14 cellular contexts compared by ENCODE assay signal in the genomic region with DNA sequence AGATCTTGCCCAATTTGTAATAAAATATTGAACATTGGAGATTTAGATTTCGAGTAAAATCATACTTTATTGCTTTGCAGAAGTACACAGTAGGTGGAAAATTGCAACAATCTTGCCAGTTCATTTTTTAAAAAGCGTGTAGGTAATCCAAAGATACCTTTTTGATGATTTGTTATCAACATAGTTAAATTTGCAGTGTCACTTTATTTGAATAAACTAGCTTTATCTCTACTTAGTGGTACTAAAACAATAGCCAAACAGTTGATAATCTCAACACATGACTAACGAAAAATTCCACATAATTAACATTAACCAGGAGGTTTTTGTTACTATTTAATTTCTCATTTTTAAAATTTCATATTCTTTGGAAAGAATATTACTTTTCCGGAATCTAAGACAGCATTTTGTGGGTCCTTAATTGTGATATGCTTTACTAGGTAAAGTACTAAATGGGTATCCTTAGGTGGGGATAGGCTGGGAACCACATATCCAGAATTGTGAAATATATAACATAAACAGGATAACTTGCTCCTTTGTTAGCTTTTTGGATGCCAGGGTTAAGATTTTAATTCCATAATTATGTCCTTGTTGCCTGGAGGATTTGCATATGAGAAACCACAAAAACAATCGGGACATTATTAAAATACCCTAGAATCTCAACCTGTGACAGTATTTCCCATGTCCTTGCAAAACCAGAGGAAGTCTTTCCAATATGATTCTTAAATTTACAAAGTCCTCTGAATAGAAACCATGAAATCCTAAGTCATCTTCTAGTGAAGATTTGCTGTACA. TPM values are rescaled to one million over a fixed set of nuclear protein-coding genes. Genes with fewer than 3 reads are reported as not detected.
A peak's percentile ranks its signal among the peaks of the same experiment; 100 is the strongest.
DNase-seq lines count a peak whose midpoint lies in the region; ATAC-seq, FAIRE-seq and TF ChIP-seq lines count a peak whose summit lies in the region.
"Had no signal": no experiment of that assay in that cellular context is flagged by ENCODE, and none has a peak within 500 bp of the region (broad histone marks: within the 10 kb centered on the region; RNA-seq: fewer than 3 reads in every experiment).

No MANE protein-coding gene starts in this region.

- H3K9me3 ChIP-seq in hepatocyte (ENCODE audit: low read depth) (no peaks in the 10 kb centered on the region), spleen (no peaks in the 10 kb centered on the region)
- H3K9me3 ChIP-seq: prostate gland had no signal

- no peak overlapping the region for H2AFZ ChIP-seq in hepatocyte

- H3K27ac ChIP-seq in hepatocyte: no peak overlapping the region
- H3K27ac ChIP-seq in spleen: peak overlapping the region; percentile 16 to 100 (median 100)
- H3K27ac ChIP-seq: prostate gland had no signal

- no peak overlapping the region for H3K4me3 ChIP-seq in hepatocyte
- peak overlapping the region in 2 of 8 donors; percentile 74 to 92 for H3K4me3 ChIP-seq in spleen
- H3K4me3 ChIP-seq: prostate gland had no signal

- no peaks in the 10 kb centered on the region for H3K9me3 Mint-ChIP-seq in activated T-cell treated with anti-CD3 and anti-CD28 coated beads, Interleukin-2, amount 50 U/mL, for 4 hours
- no peaks in the 10 kb centered on the region for H3K9me3 Mint-ChIP-seq in activated CD4-positive, alpha-beta memory T cell treated with anti-CD3 and anti-CD28 coated beads for 36 hours
- H3K9me3 Mint-ChIP-seq in mesothelial cell of epicardium: no peaks in the 10 kb centered on the region

- TF ChIP-seq CTCF in hepatocyte (IDR thresholded peaks at IDR 0.05; ENCODE audit: poor library complexity) (no peak), spleen (IDR thresholded peaks at IDR 0.05 in 8 of 11, conservative IDR thresholded peaks at IDR 0.05 in 3 of 11) (no peak), mesothelial cell of epicardium (IDR thresholded peaks at IDR 0.05; ENCODE audit: unreplicated experiment) (no peak), D721Med (IDR thresholded peaks at IDR 0.05; ENCODE audit: insufficient read depth, missing control alignments) (no peak)

- H3K4me1 ChIP-seq in hepatocyte (ENCODE audit: insufficient read depth): peaks cover 5% of the 10 kb centered on the region
- H3K4me1 ChIP-seq in spleen: peaks cover 24 to 72% (median 67%) of the 10 kb centered on the region in 6 donors

- TF ChIP-seq POLR2A in spleen (IDR thresholded peaks at IDR 0.05): no peak

- H3K27me3 ChIP-seq in hepatocyte (no peaks in the 10 kb centered on the region), spleen (replicated peaks in 1 of 7) (no peaks in the 10 kb centered on the region)
- H3K27me3 ChIP-seq: foreskin keratinocyte had no signal

- intact Hi-C loops in activated CD4-positive, alpha-beta memory T cell treated with anti-CD3 and anti-CD28 coated beads for 36 hours (cut with micrococcal nuclease): no loop called here
- intact Hi-C loops in spleen (cut with DNase I; ENCODE audit: low total_unique reads): no loop called here

- H3K9me2 ChIP-seq in hepatocyte (replicated peaks; ENCODE audit: insufficient read depth): no peaks in the 10 kb centered on the region

- 86% methylated on average over 5 of the region's 5 CpGs for WGBS in hepatocyte (ENCODE audit: low lambda C conversion rate, missing lambda C conversion rate)
- WGBS in spleen, 5 donors: 78 to 92% (median 85%) methylated on average over 5 of the region's 5 CpGs

- DNase-seq in activated T-cell treated with anti-CD3 and anti-CD28 coated beads, Interleukin-2, amount 50 U/mL, for 4 hours: no peak
- DNase-seq in activated T-cell treated with anti-CD3 and anti-CD28 coated beads, Interleukin-2, amount 50 U/mL, for 1 hour: no peak
- DNase-seq in activated CD4-positive, alpha-beta memory T cell treated with anti-CD3 and anti-CD28 coated beads for 36 hours: no peak
- DNase-seq in hepatocyte (ENCODE audit: low spot score) (no peak), spleen (no peak), mesothelial cell of epicardium (ENCODE audit: low spot score in 2 of 2, unreplicated experiment in 2 of 2) (no peak), D721Med (ENCODE audit: insufficient read length, low spot score) (no peak)
- DNase-seq: foreskin keratinocyte, GOT3, NCI-H187 treated with DMSO at 0.1 percent for 48 hours had no signal

- POLR2A ChIA-PET in activated CD4-positive, alpha-beta memory T cell treated with anti-CD3 and anti-CD28 coated beads for 36 hours (lab: Charles Lee): no interaction called here

- FAIRE-seq in D721Med (lab: Jason Lieb, UNC): no peak
- FAIRE-seq: TTC549 had no signal

- peaks cover 50% of the 10 kb centered on the region for H3K79me2 ChIP-seq in hepatocyte

- H3K27ac Mint-ChIP-seq in activated CD4-positive, alpha-beta memory T cell treated with anti-CD3 and anti-CD28 coated beads for 36 hours: peak overlapping the region; percentile 100
- H3K27ac Mint-ChIP-seq in mesothelial cell of epicardium: no peak overlapping the region

- H3K4me3 Mint-ChIP-seq in activated T-cell treated with anti-CD3 and anti-CD28 coated beads, Interleukin-2, amount 50 U/mL, for 4 hours: peak overlapping the region; percentile 98
- H3K4me3 Mint-ChIP-seq in activated CD4-positive, alpha-beta memory T cell treated with anti-CD3 and anti-CD28 coated beads for 36 hours: peak overlapping the region; percentile 7
- H3K4me3 Mint-ChIP-seq in mesothelial cell of epicardium: no peak overlapping the region

- H3K36me3 Mint-ChIP-seq in activated T-cell treated with anti-CD3 and anti-CD28 coated beads, Interleukin-2, amount 50 U/mL, for 4 hours (ENCODE audit: insufficient read depth): peaks cover 5% of the 10 kb centered on the region
- H3K36me3 Mint-ChIP-seq in activated CD4-positive, alpha-beta memory T cell treated with anti-CD3 and anti-CD28 coated beads for 36 hours: peaks cover 19% of the 10 kb centered on the region
- no peaks in the 10 kb centered on the region for H3K36me3 Mint-ChIP-seq in mesothelial cell of epicardium

- H3K27me3 Mint-ChIP-seq in activated T-cell treated with anti-CD3 and anti-CD28 coated beads, Interleukin-2, amount 50 U/mL, for 4 hours (ENCODE audit: low read depth): no peaks in the 10 kb centered on the region
- no peaks in the 10 kb centered on the region for H3K27me3 Mint-ChIP-seq in activated CD4-positive, alpha-beta memory T cell treated with anti-CD3 and anti-CD28 coated beads for 36 hours
- H3K27me3 Mint-ChIP-seq in mesothelial cell of epicardium (ENCODE audit: low read depth): no peaks in the 10 kb centered on the region

- H3K4me1 Mint-ChIP-seq in activated T-cell treated with anti-CD3 and anti-CD28 coated beads, Interleukin-2, amount 50 U/mL, for 4 hours (ENCODE audit: low read depth): peaks cover 63% of the 10 kb centered on the region
- peaks cover 56% of the 10 kb centered on the region for H3K4me1 Mint-ChIP-seq in activated CD4-positive, alpha-beta memory T cell treated with anti-CD3 and anti-CD28 coated beads for 36 hours (ENCODE audit: low read depth)
- H3K4me1 Mint-ChIP-seq in mesothelial cell of epicardium: peaks cover 22% of the 10 kb centered on the region

- H3K36me3 ChIP-seq in hepatocyte (replicated peaks; ENCODE audit: insufficient read depth, low read depth): no peaks in the 10 kb centered on the region
- H3K36me3 ChIP-seq in spleen: peaks cover 0 to 1% (median 0%) of the 10 kb centered on the region in 6 donors
- H3K36me3 ChIP-seq: prostate gland had no signal

- H3K4me2 ChIP-seq in hepatocyte: peak overlapping the region; percentile 79

- peaks cover 23% of the 10 kb centered on the region for H4K20me1 ChIP-seq in hepatocyte (ENCODE audit: insufficient read depth, poor library complexity, severe bottlenecking)

- ATAC-seq in activated T-cell treated with anti-CD3 and anti-CD28 coated beads, Interleukin-2, amount 50 U/mL, for 4 hours: no peak
- ATAC-seq in HG03139 (IDR thresholded peaks at IDR 0.05; ENCODE audit: unreplicated experiment): no peak
- ATAC-seq: foreskin keratinocyte, left lobe of liver had no signal

- CTCF ChIA-PET in activated CD4-positive, alpha-beta memory T cell treated with anti-CD3 and anti-CD28 coated beads for 36 hours (lab: Charles Lee): no interaction called here

RNA-seq across cellular contexts. Expression of a gene that starts 2.4 kb away (rescaled TPM):
- 10 to 100 TPM; 60.0 to 75.4 (median 63.9) TPM for total RNA-seq in activated T-cell treated with anti-CD3 and anti-CD28 coated beads, Interleukin-2, amount 50 U/mL, for 4 hours
- 10 to 100 TPM; 50.1 to 53.4 TPM for total RNA-seq in activated CD4-positive, alpha-beta memory T cell treated with anti-CD3 and anti-CD28 coated beads for 36 hours
- total RNA-seq in hepatocyte: 57.4 and 81.4 TPM in 2 replicates
- polyA plus RNA-seq in hepatocyte: 14.2 and 20.6 TPM in 2 replicates
- total RNA-seq in spleen: 100 to 1,000 TPM in 2 of 7 donors, 10 to 100 TPM in 5; 58.8 to 118 (median 75.8) TPM
- polyA plus RNA-seq in spleen: 10 to 100 TPM; 17.3 to 33.3 (median 20.5) TPM
- 47.6 to 49.0 TPM (median 47.8 TPM) in 3 replicates for total RNA-seq in mesothelial cell of epicardium
